1 cellular context compared by ENCODE assay signal in the genomic region with DNA sequence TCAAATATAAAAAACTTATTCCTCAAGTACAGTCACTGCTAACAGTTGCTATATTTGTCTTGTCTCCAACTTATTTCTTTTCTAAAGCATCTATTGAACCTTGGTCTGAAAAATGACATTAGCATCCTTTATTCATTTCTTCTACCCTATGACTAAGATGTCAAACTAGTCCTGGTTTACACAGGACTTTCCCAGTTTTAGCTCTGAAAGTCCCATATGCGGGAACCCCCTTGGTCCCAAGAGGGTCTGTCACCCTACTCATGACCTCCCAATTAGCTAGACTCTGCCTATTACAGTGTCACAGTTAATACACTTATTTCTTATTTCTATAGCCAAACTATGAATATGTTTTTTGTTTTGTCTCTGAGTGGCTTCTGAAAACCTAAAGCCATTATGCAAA.
TF ChIP-seq lines count a peak whose summit lies in the region.

No MANE protein-coding gene starts in this region.

TF ChIP-seq in GM12878, 131 proteins besides CTCF, POLR2A, EP300 and RAD21 (continued from another document and continues in another):
- TF ChIP-seq RCOR1 (conservative IDR thresholded peaks at IDR 0.05; ENCODE audit: low read depth, low read length) (no peak), MXI1 (IDR thresholded peaks at IDR 0.05; ENCODE audit: low read depth, low read length) (peak; percentile 55; the same call in 1 of the 2 replicates), TCF12 (IDR thresholded peaks at IDR 0.05; ENCODE audit: low read depth, low read length) (no peak), SUZ12 (IDR thresholded peaks at IDR 0.05; ENCODE audit: unreplicated experiment) (no peak), MTA2 (IDR thresholded peaks at IDR 0.05; ENCODE audit: low read depth) (peak; percentile 92), PML (IDR thresholded peaks at IDR 0.05; ENCODE audit: low read length) (no peak), POLR2AphosphoS2 (IDR thresholded peaks at IDR 0.05; ENCODE audit: low read depth, low read length) (no peak), PAX5 (IDR thresholded peaks at IDR 0.05; ENCODE audit: borderline replicate concordance, low read depth, low read length) (peak; percentile 58; the same call in 1 of the 2 replicates), TCF7 (IDR thresholded peaks at IDR 0.05; ENCODE audit: borderline replicate concordance) (no peak), YY1 (IDR thresholded peaks at IDR 0.05; ENCODE audit: low read depth, low read length) (no peak), ZBED1 (IDR thresholded peaks at IDR 0.05; ENCODE audit: borderline replicate concordance) (peak; percentile 61; the same call in 1 of the 2 replicates), ZNF24 (IDR thresholded peaks at IDR 0.05) (peak; percentile 85), HCFC1 (IDR thresholded peaks at IDR 0.05; ENCODE audit: low read length) (no peak), NFIC (IDR thresholded peaks at IDR 0.05; ENCODE audit: low read depth, low read length) (peak; percentile 80), NRF1 (conservative IDR thresholded peaks at IDR 0.05; ENCODE audit: low read depth, low read length) (no peak), CHD1 (IDR thresholded peaks at IDR 0.05; ENCODE audit: low read depth, low read length) (no peak), ZNF622 (IDR thresholded peaks at IDR 0.05) (no peak), SMARCA5 (IDR thresholded peaks at IDR 0.05) (no peak), KDM1A (IDR thresholded peaks at IDR 0.05; ENCODE audit: borderline replicate concordance) (no peak), ZSCAN29 (IDR thresholded peaks at IDR 0.05) (no peak), SUPT20H (IDR thresholded peaks at IDR 0.05; ENCODE audit: borderline replicate concordance, control insufficient read depth, low read depth, low read length) (no peak), TARDBP (IDR thresholded peaks at IDR 0.05; ENCODE audit: borderline replicate concordance) (no peak), ASH2L (IDR thresholded peaks at IDR 0.05; ENCODE audit: borderline replicate concordance, low read depth) (no peak), SMC3 (IDR thresholded peaks at IDR 0.05; ENCODE audit: borderline replicate concordance, low read length) (no peak), POU2F2 (IDR thresholded peaks at IDR 0.05; ENCODE audit: borderline replicate concordance, low read depth, low read length) (0 out of 3 replicates have a peak, but pooled peaks have one; percentile 49), GATAD2B (conservative IDR thresholded peaks at IDR 0.05; ENCODE audit: low read depth) (no peak), SIX5 (IDR thresholded peaks at IDR 0.05; ENCODE audit: low read depth, low read length, severe bottlenecking) (no peak), POLR2AphosphoS5 (IDR thresholded peaks at IDR 0.05; ENCODE audit: low read length) (no peak), EZH2 (IDR thresholded peaks at IDR 0.05; ENCODE audit: borderline replicate concordance, control insufficient read depth, low read depth, low read length) (no peak), IRF4 (IDR thresholded peaks at IDR 0.05; ENCODE audit: low read depth, low read length) (peak; percentile 58; the same call in 1 of the 2 replicates), BMI1 (IDR thresholded peaks at IDR 0.05; ENCODE audit: borderline replicate concordance) (peak; percentile 63), ZZZ3 (IDR thresholded peaks at IDR 0.05; ENCODE audit: control insufficient read depth, insufficient read length, low read depth) (no peak), FOXM1 (IDR thresholded peaks at IDR 0.05; ENCODE audit: low read depth, low read length) (peak; percentile 75; the same call in 1 of the 2 replicates), STAT3 (IDR thresholded peaks at IDR 0.05; ENCODE audit: low read depth, low read length) (no peak), DPF2 (IDR thresholded peaks at IDR 0.05) (peak; percentile 75), HDAC2 (IDR thresholded peaks at IDR 0.05) (no peak), HDAC6 (IDR thresholded peaks at IDR 0.05; ENCODE audit: unreplicated experiment) (no peak), CBX3 (IDR thresholded peaks at IDR 0.05; ENCODE audit: borderline replicate concordance, low read depth) (no peak), KLF5 (IDR thresholded peaks at IDR 0.05; ENCODE audit: partially characterized antibody) (no peak), SRF (IDR thresholded peaks at IDR 0.05; ENCODE audit: low read depth in 2 of 2, low read length in 2 of 2) (no peak), MYC (IDR thresholded peaks at IDR 0.05; ENCODE audit: insufficient read depth, insufficient read length, insufficient replicate concordance, low read length, severe bottlenecking) (no peak)
- TF ChIP-seq, protein P1, sequence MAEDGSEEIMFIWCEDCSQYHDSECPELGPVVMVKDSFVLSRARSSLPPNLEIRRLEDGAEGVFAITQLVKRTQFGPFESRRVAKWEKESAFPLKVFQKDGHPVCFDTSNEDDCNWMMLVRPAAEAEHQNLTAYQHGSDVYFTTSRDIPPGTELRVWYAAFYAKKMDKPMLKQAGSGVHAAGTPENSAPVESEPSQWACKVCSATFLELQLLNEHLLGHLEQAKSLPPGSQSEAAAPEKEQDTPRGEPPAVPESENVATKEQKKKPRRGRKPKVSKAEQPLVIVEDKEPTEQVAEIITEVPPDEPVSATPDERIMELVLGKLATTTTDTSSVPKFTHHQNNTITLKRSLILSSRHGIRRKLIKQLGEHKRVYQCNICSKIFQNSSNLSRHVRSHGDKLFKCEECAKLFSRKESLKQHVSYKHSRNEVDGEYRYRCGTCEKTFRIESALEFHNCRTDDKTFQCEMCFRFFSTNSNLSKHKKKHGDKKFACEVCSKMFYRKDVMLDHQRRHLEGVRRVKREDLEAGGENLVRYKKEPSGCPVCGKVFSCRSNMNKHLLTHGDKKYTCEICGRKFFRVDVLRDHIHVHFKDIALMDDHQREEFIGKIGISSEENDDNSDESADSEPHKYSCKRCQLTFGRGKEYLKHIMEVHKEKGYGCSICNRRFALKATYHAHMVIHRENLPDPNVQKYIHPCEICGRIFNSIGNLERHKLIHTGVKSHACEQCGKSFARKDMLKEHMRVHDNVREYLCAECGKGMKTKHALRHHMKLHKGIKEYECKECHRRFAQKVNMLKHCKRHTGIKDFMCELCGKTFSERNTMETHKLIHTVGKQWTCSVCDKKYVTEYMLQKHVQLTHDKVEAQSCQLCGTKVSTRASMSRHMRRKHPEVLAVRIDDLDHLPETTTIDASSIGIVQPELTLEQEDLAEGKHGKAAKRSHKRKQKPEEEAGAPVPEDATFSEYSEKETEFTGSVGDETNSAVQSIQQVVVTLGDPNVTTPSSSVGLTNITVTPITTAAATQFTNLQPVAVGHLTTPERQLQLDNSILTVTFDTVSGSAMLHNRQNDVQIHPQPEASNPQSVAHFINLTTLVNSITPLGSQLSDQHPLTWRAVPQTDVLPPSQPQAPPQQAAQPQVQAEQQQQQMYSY (CRISPR knock-in tag; IDR thresholded peaks at IDR 0.05) = no peak
- TF ChIP-seq, protein P2, sequence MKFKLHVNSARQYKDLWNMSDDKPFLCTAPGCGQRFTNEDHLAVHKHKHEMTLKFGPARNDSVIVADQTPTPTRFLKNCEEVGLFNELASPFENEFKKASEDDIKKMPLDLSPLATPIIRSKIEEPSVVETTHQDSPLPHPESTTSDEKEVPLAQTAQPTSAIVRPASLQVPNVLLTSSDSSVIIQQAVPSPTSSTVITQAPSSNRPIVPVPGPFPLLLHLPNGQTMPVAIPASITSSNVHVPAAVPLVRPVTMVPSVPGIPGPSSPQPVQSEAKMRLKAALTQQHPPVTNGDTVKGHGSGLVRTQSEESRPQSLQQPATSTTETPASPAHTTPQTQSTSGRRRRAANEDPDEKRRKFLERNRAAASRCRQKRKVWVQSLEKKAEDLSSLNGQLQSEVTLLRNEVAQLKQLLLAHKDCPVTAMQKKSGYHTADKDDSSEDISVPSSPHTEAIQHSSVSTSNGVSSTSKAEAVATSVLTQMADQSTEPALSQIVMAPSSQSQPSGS (IDR thresholded peaks at IDR 0.05; ENCODE audit: low read length) = peak; percentile 86
- TF ChIP-seq, protein P3, sequence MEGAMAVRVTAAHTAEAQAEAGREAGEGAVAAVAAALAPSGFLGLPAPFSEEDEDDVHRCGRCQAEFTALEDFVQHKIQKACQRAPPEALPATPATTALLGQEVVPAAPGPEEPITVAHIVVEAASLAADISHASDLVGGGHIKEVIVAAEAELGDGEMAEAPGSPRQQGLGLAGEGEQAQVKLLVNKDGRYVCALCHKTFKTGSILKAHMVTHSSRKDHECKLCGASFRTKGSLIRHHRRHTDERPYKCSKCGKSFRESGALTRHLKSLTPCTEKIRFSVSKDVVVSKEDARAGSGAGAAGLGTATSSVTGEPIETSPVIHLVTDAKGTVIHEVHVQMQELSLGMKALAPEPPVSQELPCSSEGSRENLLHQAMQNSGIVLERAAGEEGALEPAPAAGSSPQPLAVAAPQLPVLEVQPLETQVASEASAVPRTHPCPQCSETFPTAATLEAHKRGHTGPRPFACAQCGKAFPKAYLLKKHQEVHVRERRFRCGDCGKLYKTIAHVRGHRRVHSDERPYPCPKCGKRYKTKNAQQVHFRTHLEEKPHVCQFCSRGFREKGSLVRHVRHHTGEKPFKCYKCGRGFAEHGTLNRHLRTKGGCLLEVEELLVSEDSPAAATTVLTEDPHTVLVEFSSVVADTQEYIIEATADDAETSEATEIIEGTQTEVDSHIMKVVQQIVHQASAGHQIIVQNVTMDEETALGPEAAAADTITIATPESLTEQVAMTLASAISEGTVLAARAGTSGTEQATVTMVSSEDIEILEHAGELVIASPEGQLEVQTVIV (IDR thresholded peaks at IDR 0.05; ENCODE audit: borderline replicate concordance, partially characterized antibody) = no peak
- TF ChIP-seq, protein P4, sequence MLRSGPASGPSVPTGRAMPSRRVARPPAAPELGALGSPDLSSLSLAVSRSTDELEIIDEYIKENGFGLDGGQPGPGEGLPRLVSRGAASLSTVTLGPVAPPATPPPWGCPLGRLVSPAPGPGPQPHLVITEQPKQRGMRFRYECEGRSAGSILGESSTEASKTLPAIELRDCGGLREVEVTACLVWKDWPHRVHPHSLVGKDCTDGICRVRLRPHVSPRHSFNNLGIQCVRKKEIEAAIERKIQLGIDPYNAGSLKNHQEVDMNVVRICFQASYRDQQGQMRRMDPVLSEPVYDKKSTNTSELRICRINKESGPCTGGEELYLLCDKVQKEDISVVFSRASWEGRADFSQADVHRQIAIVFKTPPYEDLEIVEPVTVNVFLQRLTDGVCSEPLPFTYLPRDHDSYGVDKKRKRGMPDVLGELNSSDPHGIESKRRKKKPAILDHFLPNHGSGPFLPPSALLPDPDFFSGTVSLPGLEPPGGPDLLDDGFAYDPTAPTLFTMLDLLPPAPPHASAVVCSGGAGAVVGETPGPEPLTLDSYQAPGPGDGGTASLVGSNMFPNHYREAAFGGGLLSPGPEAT (IDR thresholded peaks at IDR 0.05; ENCODE audit: low read depth) = peak; percentile 98
- TF ChIP-seq, protein P5, sequence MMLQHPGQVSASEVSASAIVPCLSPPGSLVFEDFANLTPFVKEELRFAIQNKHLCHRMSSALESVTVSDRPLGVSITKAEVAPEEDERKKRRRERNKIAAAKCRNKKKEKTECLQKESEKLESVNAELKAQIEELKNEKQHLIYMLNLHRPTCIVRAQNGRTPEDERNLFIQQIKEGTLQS (IDR thresholded peaks at IDR 0.05; ENCODE audit: borderline replicate concordance, extremely low read depth, low read depth, low read length) = no peak
- TF ChIP-seq, protein P6, sequence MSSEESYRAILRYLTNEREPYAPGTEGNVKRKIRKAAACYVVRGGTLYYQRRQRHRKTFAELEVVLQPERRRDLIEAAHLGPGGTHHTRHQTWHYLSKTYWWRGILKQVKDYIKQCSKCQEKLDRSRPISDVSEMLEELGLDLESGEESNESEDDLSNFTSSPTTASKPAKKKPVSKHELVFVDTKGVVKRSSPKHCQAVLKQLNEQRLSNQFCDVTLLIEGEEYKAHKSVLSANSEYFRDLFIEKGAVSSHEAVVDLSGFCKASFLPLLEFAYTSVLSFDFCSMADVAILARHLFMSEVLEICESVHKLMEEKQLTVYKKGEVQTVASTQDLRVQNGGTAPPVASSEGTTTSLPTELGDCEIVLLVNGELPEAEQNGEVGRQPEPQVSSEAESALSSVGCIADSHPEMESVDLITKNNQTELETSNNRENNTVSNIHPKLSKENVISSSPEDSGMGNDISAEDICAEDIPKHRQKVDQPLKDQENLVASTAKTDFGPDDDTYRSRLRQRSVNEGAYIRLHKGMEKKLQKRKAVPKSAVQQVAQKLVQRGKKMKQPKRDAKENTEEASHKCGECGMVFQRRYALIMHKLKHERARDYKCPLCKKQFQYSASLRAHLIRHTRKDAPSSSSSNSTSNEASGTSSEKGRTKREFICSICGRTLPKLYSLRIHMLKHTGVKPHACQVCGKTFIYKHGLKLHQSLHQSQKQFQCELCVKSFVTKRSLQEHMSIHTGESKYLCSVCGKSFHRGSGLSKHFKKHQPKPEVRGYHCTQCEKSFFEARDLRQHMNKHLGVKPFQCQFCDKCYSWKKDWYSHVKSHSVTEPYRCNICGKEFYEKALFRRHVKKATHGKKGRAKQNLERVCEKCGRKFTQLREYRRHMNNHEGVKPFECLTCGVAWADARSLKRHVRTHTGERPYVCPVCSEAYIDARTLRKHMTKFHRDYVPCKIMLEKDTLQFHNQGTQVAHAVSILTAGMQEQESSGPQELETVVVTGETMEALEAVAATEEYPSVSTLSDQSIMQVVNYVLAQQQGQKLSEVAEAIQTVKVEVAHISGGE (CRISPR knock-in tag; IDR thresholded peaks at IDR 0.05) = no peak
- TF ChIP-seq, protein P7, sequence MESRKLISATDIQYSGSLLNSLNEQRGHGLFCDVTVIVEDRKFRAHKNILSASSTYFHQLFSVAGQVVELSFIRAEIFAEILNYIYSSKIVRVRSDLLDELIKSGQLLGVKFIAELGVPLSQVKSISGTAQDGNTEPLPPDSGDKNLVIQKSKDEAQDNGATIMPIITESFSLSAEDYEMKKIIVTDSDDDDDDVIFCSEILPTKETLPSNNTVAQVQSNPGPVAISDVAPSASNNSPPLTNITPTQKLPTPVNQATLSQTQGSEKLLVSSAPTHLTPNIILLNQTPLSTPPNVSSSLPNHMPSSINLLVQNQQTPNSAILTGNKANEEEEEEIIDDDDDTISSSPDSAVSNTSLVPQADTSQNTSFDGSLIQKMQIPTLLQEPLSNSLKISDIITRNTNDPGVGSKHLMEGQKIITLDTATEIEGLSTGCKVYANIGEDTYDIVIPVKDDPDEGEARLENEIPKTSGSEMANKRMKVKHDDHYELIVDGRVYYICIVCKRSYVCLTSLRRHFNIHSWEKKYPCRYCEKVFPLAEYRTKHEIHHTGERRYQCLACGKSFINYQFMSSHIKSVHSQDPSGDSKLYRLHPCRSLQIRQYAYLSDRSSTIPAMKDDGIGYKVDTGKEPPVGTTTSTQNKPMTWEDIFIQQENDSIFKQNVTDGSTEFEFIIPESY (IDR thresholded peaks at IDR 0.05) = no peak
